8 cellular contexts compared by ENCODE assay signal in the genomic region with DNA sequence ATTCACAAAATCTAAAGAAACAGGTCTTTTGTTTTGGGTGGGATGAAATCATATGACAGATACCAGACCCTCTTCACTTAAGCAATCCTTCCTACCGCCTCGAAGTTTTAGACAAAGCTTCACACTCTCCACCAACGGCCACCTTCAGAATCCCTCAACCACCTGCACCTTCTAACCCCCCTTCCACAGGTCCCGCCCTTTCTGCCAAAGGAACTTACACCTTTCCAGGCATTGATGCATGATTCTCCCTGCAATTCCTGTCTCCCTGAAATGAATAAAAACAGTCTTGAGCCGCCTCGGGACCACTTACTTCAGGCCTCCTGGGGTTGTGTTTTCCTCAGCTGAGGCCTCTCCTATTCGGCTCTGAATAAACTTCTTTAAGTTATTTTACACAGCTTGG. TPM values are rescaled to one million over a fixed set of nuclear protein-coding genes. Genes with fewer than 3 reads are reported as not detected.
A peak's percentile ranks its signal among the peaks of the same experiment; 100 is the strongest.
DNase-seq lines count a peak whose midpoint lies in the region; ATAC-seq and TF ChIP-seq lines count a peak whose summit lies in the region.

No MANE protein-coding gene starts in this region.

- H3K4me3 Mint-ChIP-seq in progenitor cell of endocrine pancreas (ENCODE audit: low read depth), result peak overlapping the region; percentile 90

- TF ChIP-seq POLR2A in Peyer's patch (IDR thresholded peaks at IDR 0.05), result no peak

- H3K27me3 ChIP-seq in Peyer's patch, result no peaks in the 10 kb centered on the region

- ATAC-seq in GM18511 (IDR thresholded peaks at IDR 0.05; ENCODE audit: unreplicated experiment), result no peak

- no peaks in the 10 kb centered on the region for H3K9me3 ChIP-seq in Peyer's patch

- peaks cover 18% of the 10 kb centered on the region for H3K9me3 Mint-ChIP-seq in progenitor cell of endocrine pancreas (ENCODE audit: low read depth)

- H3K4me1 ChIP-seq in Peyer's patch, result no peaks in the 10 kb centered on the region

- H3K27me3 Mint-ChIP-seq in progenitor cell of endocrine pancreas, result no peaks in the 10 kb centered on the region

- peaks cover 8% of the 10 kb centered on the region for H3K4me1 Mint-ChIP-seq in progenitor cell of endocrine pancreas (ENCODE audit: low read depth)

- peak overlapping the region in 1 of 4 donors; percentile 80 for H3K27ac ChIP-seq in Peyer's patch

- TF ChIP-seq CTCF in Peyer's patch (IDR thresholded peaks at IDR 0.05) (no peak), fibroblast of mammary gland (conservative IDR thresholded peaks at IDR 0.05; ENCODE audit: control insufficient read depth, insufficient read depth, low read depth, low read length) (no peak), progenitor cell of endocrine pancreas (IDR thresholded peaks at IDR 0.05; ENCODE audit: unreplicated experiment) (no peak)

- H3K4me3 ChIP-seq in Peyer's patch (peak overlapping the region; percentile 56 to 70 (median 60)), fibroblast of mammary gland (ENCODE audit: control insufficient read depth, low read depth, low read length) (peak overlapping the region; percentile 81)

- H3K36me3 ChIP-seq in Peyer's patch, result no peaks in the 10 kb centered on the region

- DNase-seq in DMS79 (lab: John Stamatoyannopoulos, UW), result peak; percentile 4
- no peak for DNase-seq in Peyer's patch
- DNase-seq in fibroblast of mammary gland (ENCODE audit: low read depth), result no peak
- no peak for DNase-seq in progenitor cell of endocrine pancreas (ENCODE audit: low spot score, unreplicated experiment)
- no peak for DNase-seq in GM19240 (ENCODE audit: insufficient read length, low spot score)
- DNase-seq in mucosa of gallbladder (ENCODE audit: low spot score), result no peak
- no peak for DNase-seq in glomerular visceral epithelial cell (ENCODE audit: extremely low spot score)

- peaks cover 44% of the 10 kb centered on the region for H3K36me3 Mint-ChIP-seq in progenitor cell of endocrine pancreas (ENCODE audit: insufficient read depth)

- peak overlapping the region; percentile 76 for H3K27ac Mint-ChIP-seq in progenitor cell of endocrine pancreas

RNA-seq across cellular contexts. Expression of a gene that starts 0.9 kb away (rescaled TPM):
- total RNA-seq in Peyer's patch (1 to 10 TPM in 2 of 4 donors, under 1 TPM in 1, not detected in 1; 0.35 to 3.5 (median 1.7) TPM), progenitor cell of endocrine pancreas (9.1 and 10.7 TPM in 2 replicates), mucosa of gallbladder (7.7 TPM)

RNA-seq across cellular contexts. Expression of a gene that starts 18.2 kb away (rescaled TPM):
- total RNA-seq in Peyer's patch (not detected), progenitor cell of endocrine pancreas (2.2 and 2.9 TPM in 2 replicates), mucosa of gallbladder (0.17 TPM)

RNA-seq across cellular contexts. Expression of a gene that starts 29.9 kb away (rescaled TPM):
- total RNA-seq in Peyer's patch, result 10 to 100 TPM in 1 of 4 donors, 1 to 10 TPM in 3; 7.0 to 16.5 (median 9.6) TPM
- 12.7 and 13.4 TPM in 2 replicates for total RNA-seq in progenitor cell of endocrine pancreas
- total RNA-seq in mucosa of gallbladder, result 12.2 TPM
